26 cellular contexts compared by ENCODE assay signal in the genomic region with DNA sequence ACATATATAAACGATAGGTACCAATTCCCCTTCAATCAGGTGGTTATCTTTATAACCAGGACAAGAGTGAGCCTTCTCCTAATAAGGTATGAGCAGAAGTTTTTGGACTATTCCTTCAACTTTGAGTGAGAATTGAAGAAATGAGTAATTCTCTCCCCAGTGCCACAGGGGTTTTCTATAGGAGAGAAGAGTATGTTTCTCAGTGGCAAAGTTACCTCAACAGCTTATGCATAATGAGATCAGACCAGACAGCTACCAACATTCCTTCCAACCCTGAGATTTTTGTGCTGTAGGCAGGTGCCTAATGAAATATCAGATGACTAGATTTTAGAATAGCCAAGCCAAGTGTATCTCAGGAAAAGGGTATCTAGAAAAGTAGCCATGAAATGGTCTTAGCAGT.
"Had no signal": no experiment of that assay in that cellular context is flagged by ENCODE, and none has a peak within 500 bp of the region (broad histone marks: within the 10 kb centered on the region; RNA-seq: fewer than 3 reads in every experiment).

No MANE protein-coding gene starts in this region.

- H3K27ac ChIP-seq: neural progenitor cell, ovary, parathyroid adenoma, psoas muscle, right lobe of liver, sigmoid colon, stomach, thoracic aorta, thyroid gland, tibial nerve, upper lobe of left lung, vagina had no signal

- H3K9me3 ChIP-seq: ovary, psoas muscle, right lobe of liver, sigmoid colon, stomach, thoracic aorta, thyroid gland, tibial nerve, upper lobe of left lung, vagina had no signal

- H3K27ac Mint-ChIP-seq: natural killer cell; nephron; neural progenitor cell; progenitor cell of endocrine pancreas; stimulated activated effector memory CD8-positive, alpha-beta T cell treated with anti-CD3 and anti-CD28 coated beads, Interleukin-12 subunit alpha, Interleukin-12 subunit beta, amount 100 ng/mL, for 72 hours; stimulated activated naive B cell treated with anti-CD40 and anti-IgM and Interleukin-4, amounts not matched to agents 10 μg/mL and 1 μg/mL and 100 μg/mL, for 72 hours had no signal

- H3K4me1 Mint-ChIP-seq: natural killer cell; stimulated activated effector memory CD8-positive, alpha-beta T cell treated with anti-CD3 and anti-CD28 coated beads, Interleukin-12 subunit alpha, Interleukin-12 subunit beta, amount 100 ng/mL, for 72 hours; stimulated activated naive B cell treated with anti-CD40 and anti-IgM and Interleukin-4, amounts not matched to agents 10 μg/mL and 1 μg/mL and 100 μg/mL, for 72 hours had no signal

- H3K36me3 ChIP-seq: neural progenitor cell, ovary, sigmoid colon, stomach, thyroid gland had no signal

- H3K9me3 Mint-ChIP-seq: natural killer cell; nephron; neural progenitor cell; stimulated activated effector memory CD8-positive, alpha-beta T cell treated with anti-CD3 and anti-CD28 coated beads, Interleukin-12 subunit alpha, Interleukin-12 subunit beta, amount 100 ng/mL, for 72 hours; stimulated activated naive B cell treated with anti-CD40 and anti-IgM and Interleukin-4, amounts not matched to agents 10 μg/mL and 1 μg/mL and 100 μg/mL, for 72 hours had no signal

- H3K4me1 ChIP-seq: neural progenitor cell, parathyroid adenoma, right lobe of liver, stomach, thyroid gland, upper lobe of left lung, vagina had no signal

- DNase-seq: natural killer cell; occipital lobe; ovary; posterior cingulate gyrus; psoas muscle; right cardiac atrium; right lobe of liver; sigmoid colon; small intestine; stimulated activated CD4-positive, alpha-beta T cell treated with anti-CD3 and anti-CD28 coated beads, Interleukin-15, amount 100 ng/mL, for 24 hours; stimulated activated CD4-positive, alpha-beta T cell treated with anti-CD3 and anti-CD28 coated beads, Interleukin-2, amount 100 ng/mL, for 24 hours; stimulated activated CD4-positive, alpha-beta T cell treated with anti-CD3 and anti-CD28 coated beads, Interleukin-2, amount 100 ng/mL, for 48 hours; stimulated activated CD4-positive, alpha-beta T cell treated with anti-CD3 and anti-CD28 coated beads, Interleukin-4, amount 100 ng/mL, for 24 hours; stimulated activated naive B cell treated with anti-CD40 and anti-IgM and Interleukin-4, amounts not matched to agents 10 μg/mL and 1 μg/mL and 100 μg/mL, for 72 hours; stimulated activated naive CD4-positive, alpha-beta T cell treated with Interleukin-2 at 50 U/mL for 16 hours; stomach; thyroid gland; upper lobe of left lung had no signal

- H3K27me3 ChIP-seq: neural progenitor cell, ovary, right lobe of liver, sigmoid colon, stomach, thyroid gland, tibial nerve, upper lobe of left lung, vagina had no signal

- H3K4me3 ChIP-seq: neural progenitor cell, ovary, psoas muscle, right lobe of liver, sigmoid colon, stomach, thoracic aorta, thyroid gland, tibial nerve, upper lobe of left lung, vagina had no signal

- H3K4me3 Mint-ChIP-seq: natural killer cell; nephron; neural progenitor cell; stimulated activated effector memory CD8-positive, alpha-beta T cell treated with anti-CD3 and anti-CD28 coated beads, Interleukin-12 subunit alpha, Interleukin-12 subunit beta, amount 100 ng/mL, for 72 hours; stimulated activated naive B cell treated with anti-CD40 and anti-IgM and Interleukin-4, amounts not matched to agents 10 μg/mL and 1 μg/mL and 100 μg/mL, for 72 hours had no signal

- H3K36me3 Mint-ChIP-seq: natural killer cell; neural progenitor cell; stimulated activated effector memory CD8-positive, alpha-beta T cell treated with anti-CD3 and anti-CD28 coated beads, Interleukin-12 subunit alpha, Interleukin-12 subunit beta, amount 100 ng/mL, for 72 hours; stimulated activated naive B cell treated with anti-CD40 and anti-IgM and Interleukin-4, amounts not matched to agents 10 μg/mL and 1 μg/mL and 100 μg/mL, for 72 hours had no signal

- ATAC-seq: natural killer cell; psoas muscle; right cardiac atrium; right lobe of liver; stimulated activated effector memory CD8-positive, alpha-beta T cell treated with anti-CD3 and anti-CD28 coated beads, Interleukin-12 subunit alpha, Interleukin-12 subunit beta, amount 100 ng/mL, for 72 hours; stimulated activated naive B cell treated with anti-CD40 and anti-IgM and Interleukin-4, amounts not matched to agents 10 μg/mL and 1 μg/mL and 100 μg/mL, for 72 hours had no signal
